ENCODE assay signal across 8 cellular contexts in the genomic region with DNA sequence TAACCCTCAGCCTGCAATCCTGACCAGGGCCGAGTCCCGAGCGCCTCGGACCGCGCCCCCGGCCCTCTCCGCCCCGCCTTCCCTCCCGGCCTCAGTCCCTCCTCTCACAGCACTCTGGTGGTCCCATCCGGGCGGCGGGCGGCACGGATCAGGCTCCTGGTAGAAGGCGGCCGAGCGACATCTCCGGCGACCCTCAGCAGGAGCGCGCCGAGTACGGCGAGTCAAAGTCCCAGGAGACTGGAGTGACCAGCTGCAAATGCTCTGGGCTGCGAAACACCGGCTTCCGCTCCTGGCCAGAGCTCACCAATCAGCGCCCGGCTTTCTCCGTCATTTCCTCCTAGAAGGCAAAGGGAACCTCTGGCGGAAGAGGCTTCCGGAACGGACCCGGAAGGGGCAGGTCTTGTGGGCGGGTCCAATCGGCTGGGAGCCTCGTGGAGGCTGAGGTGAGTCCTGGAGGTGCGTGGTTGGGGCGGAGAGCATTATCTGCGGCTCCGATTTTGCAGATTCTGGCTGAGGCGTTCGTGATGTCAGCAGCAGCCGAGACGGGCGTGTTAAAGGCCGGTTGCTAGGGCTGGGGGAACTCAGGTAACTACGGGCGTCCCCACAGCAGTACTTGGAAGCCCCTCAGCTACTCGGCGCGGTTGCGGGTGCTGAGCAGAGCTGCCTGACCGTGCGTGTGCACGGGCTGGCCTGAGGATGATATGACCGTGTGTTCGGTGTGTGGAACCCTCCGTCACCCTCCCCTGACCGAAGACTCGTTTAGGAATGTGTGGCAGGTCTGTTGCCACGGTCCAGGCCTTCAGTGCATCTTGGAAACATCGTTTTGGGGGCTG. TPM values are rescaled to one million over a fixed set of nuclear protein-coding genes. Genes with fewer than 3 reads are reported as not detected.
DNase-seq lines count a peak whose midpoint lies in the region; ATAC-seq and TF ChIP-seq lines count a peak whose summit lies in the region.

A gene with protein sequence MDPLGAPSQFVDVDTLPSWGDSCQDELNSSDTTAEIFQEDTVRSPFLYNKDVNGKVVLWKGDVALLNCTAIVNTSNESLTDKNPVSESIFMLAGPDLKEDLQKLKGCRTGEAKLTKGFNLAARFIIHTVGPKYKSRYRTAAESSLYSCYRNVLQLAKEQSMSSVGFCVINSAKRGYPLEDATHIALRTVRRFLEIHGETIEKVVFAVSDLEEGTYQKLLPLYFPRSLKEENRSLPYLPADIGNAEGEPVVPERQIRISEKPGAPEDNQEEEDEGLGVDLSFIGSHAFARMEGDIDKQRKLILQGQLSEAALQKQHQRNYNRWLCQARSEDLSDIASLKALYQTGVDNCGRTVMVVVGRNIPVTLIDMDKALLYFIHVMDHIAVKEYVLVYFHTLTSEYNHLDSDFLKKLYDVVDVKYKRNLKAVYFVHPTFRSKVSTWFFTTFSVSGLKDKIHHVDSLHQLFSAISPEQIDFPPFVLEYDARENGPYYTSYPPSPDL (minus strand): TSS at position 282 of the 833 bp plus-strand sequence. CDS start 9,264 bp downstream, outside the sequence.
A gene (plus strand): TSS at position 400 of the 833 bp plus-strand sequence. CDS start 3,581 bp downstream, outside the sequence.

- peaks cover 16% of the 10 kb centered on the region; the same call in 1 of the 2 replicates for H4K20me1 ChIP-seq in Karpas-422 (ENCODE audit: insufficient read depth, low read depth, low read length)

- ATAC-seq in GM21825 (IDR thresholded peaks at IDR 0.05; ENCODE audit: unreplicated experiment): peak; percentile 95

- intact Hi-C loops in esophagus squamous epithelium (cut with DNase I): no loop called here

- H2AFZ ChIP-seq in Karpas-422 (ENCODE audit: low read length): peak within 1 kb of the TSS; percentile 85; the same call in 1 of the 2 replicates

- DNase-seq in DMS79 treated with DMSO at 0.1 percent for 48 hours (lab: John Stamatoyannopoulos, UW): peak; percentile 95
- DNase-seq in Karpas-422: peak; percentile 99
- DNase-seq in RKO (ENCODE audit: low spot score): peak; percentile 96
- peak; percentile 90 for DNase-seq in activated T-helper 1 cell treated with Interleukin-2 at 50 U/mL for 16 hours (ENCODE audit: low read depth)
- peak; percentile 87 for DNase-seq in esophagus squamous epithelium (lab: John Stamatoyannopoulos, UW)
- DNase-seq in myocyte (ENCODE audit: low read depth): peak; percentile 99
- DNase-seq in stimulated activated CD8-positive, alpha-beta memory T cell treated with anti-CD3 and anti-CD28 coated beads, Interleukin-7, amount 100 ng/mL, for 48 hours (ENCODE audit: extremely low read depth in 1 of 2, low read depth in 1 of 2): peak; percentile 85 to 96

- H3K36me3 ChIP-seq in Karpas-422 (ENCODE audit: insufficient read depth, low read length): peaks cover 13% of the 10 kb centered on the region
- H3K36me3 ChIP-seq in esophagus squamous epithelium: peaks cover 0 to 11% (median 0%) of the 10 kb centered on the region in 3 donors

- WGBS in esophagus squamous epithelium, 2 donors: 0 to 2% methylated on average over 11 to 19 of the region's 64 CpGs

- peak in 3 of 4 donors; percentile 42 to 64 (median 59) for TF ChIP-seq POLR2A in esophagus squamous epithelium (IDR thresholded peaks at IDR 0.05)

- peak within 1 kb of the TSS; percentile 96 for H3K4me3 ChIP-seq in Karpas-422 (ENCODE audit: low read length)
- H3K4me3 ChIP-seq in esophagus squamous epithelium: peak within 1 kb of the TSS; percentile 77 to 98 (median 92)

- H3K27me3 ChIP-seq in Karpas-422 (ENCODE audit: low read length): no peaks in the 10 kb centered on the region
- H3K27me3 ChIP-seq in esophagus squamous epithelium: no peaks in the 10 kb centered on the region

- peak within 1 kb of the TSS; percentile 91 for H3K9ac ChIP-seq in Karpas-422 (ENCODE audit: low read length)

- H3K27ac ChIP-seq in Karpas-422 (ENCODE audit: low read length): peak within 1 kb of the TSS; percentile 67
- peak within 1 kb of the TSS; percentile 83 to 95 (median 92) for H3K27ac ChIP-seq in esophagus squamous epithelium

- H3K9me3 ChIP-seq in Karpas-422 (ENCODE audit: low read length) (no peaks in the 10 kb centered on the region), esophagus squamous epithelium (no peaks in the 10 kb centered on the region)

- H3K4me2 ChIP-seq in Karpas-422 (ENCODE audit: low read depth, low read length, poor library complexity, severe bottlenecking): peak within 1 kb of the TSS; percentile 94

- peaks cover 85% of the 10 kb centered on the region for H3K79me2 ChIP-seq in Karpas-422 (ENCODE audit: low read length)

- no peaks in the 10 kb centered on the region for H3K9me2 ChIP-seq in Karpas-422 (replicated peaks; ENCODE audit: insufficient read depth, low read length)

- H3K4me1 ChIP-seq in Karpas-422 (ENCODE audit: low read length) (peaks cover 35% of the 10 kb centered on the region), esophagus squamous epithelium (peaks cover 21 to 54% (median 24%) of the 10 kb centered on the region in 3 donors)

- no peak for TF ChIP-seq CTCF in esophagus squamous epithelium (IDR thresholded peaks at IDR 0.05)

RNA-seq across cellular contexts. Expression of the first gene that starts in this region (rescaled TPM):
- total RNA-seq in Karpas-422 (2014; rRNA removed; shearing (Covaris generic); ENCODE audit: low replicate concordance): 10.7 and 26.4 TPM in 2 replicates
- total RNA-seq in esophagus squamous epithelium (10 to 100 TPM in 3 of 4 donors, 1 to 10 TPM in 1; 9.1 to 25.0 (median 16.2) TPM), myocyte (11.4 and 16.3 TPM in 2 replicates)
- 7.6 TPM for polyA plus RNA-seq in myocyte (2012)

RNA-seq across cellular contexts. Expression of the second gene that starts in this region (rescaled TPM):
- 19.8 and 37.3 TPM in 2 replicates for total RNA-seq in Karpas-422 (2014; rRNA removed; shearing (Covaris generic); ENCODE audit: low replicate concordance)
- total RNA-seq in esophagus squamous epithelium (10 to 100 TPM in 3 of 4 donors, 1 to 10 TPM in 1; 5.9 to 29.0 (median 21.1) TPM), myocyte (22.0 and 39.8 TPM in 2 replicates)
- 13.4 TPM for polyA plus RNA-seq in myocyte (2012)

Comparison
In these comparisons a context has a peak if more than half of its experiments do, and no peak if none do; other contexts are left out.
1. Peak in every context shown above with its lines: DNase-seq, ATAC-seq, H3K4me3 ChIP-seq and H3K27ac ChIP-seq.